ENCODE assay signal across 18 cellular contexts in genomic region chr13:93727301-93728141, GRCh38.
DNase-seq lines count a peak whose midpoint lies in the region; ATAC-seq and TF ChIP-seq lines count a peak whose summit lies in the region.
"Had no signal": no experiment of that assay in that cellular context is flagged by ENCODE, and none has a peak within 500 bp of the region (broad histone marks: within the 10 kb centered on the region; RNA-seq: fewer than 3 reads in every experiment).

No MANE protein-coding gene starts in this region.

- ATAC-seq in left lobe of liver: no peak
- ATAC-seq in body of pancreas: no peak
- ATAC-seq: stimulated activated naive CD8-positive, alpha-beta T cell treated with anti-CD3 and anti-CD28 coated beads, Interleukin-15, amount 100 ng/mL, for 72 hours had no signal

- H3K79me2 ChIP-seq in KMS-11 (ENCODE audit: insufficient read depth, low read depth): no peaks in the 10 kb centered on the region

- no peak overlapping the region for H2AFZ ChIP-seq in KMS-11 (ENCODE audit: low read depth)

- H3K4me2 ChIP-seq in KMS-11: peak overlapping the region; percentile 57

- TF ChIP-seq POLR2A in body of pancreas (IDR thresholded peaks at IDR 0.05) (no peak), tibial nerve (IDR thresholded peaks at IDR 0.05) (no peak)

- in situ Hi-C loops in brain microvascular endothelial cell (cut with HindIII; ENCODE audit: low pct_ligation_motif_present, low sequenced_read_pairs): no loop called here

- peak overlapping the region; percentile 85 for H3K27ac Mint-ChIP-seq in osteocyte (ENCODE audit: unreplicated experiment)
- H3K27ac Mint-ChIP-seq: activated naive CD8-positive, alpha-beta T cell treated with anti-CD3 and anti-CD28 coated beads for 36 hours; stimulated activated naive CD8-positive, alpha-beta T cell treated with anti-CD3 and anti-CD28 coated beads, Interleukin-15, amount 100 ng/mL, for 72 hours had no signal

- H3K27ac ChIP-seq in KMS-11 (peak overlapping the region; percentile 6; the same call in 1 of the 2 replicates), brain microvascular endothelial cell (peak overlapping the region; percentile 12), body of pancreas (no peak overlapping the region), tibial nerve (no peak overlapping the region)
- H3K27ac ChIP-seq: spleen, uterus had no signal

- H3K27me3 ChIP-seq in KMS-11 (ENCODE audit: insufficient read depth, low read depth) (no peaks in the 10 kb centered on the region), brain microvascular endothelial cell (replicated peaks) (no peaks in the 10 kb centered on the region), body of pancreas (no peaks in the 10 kb centered on the region), tibial nerve (no peaks in the 10 kb centered on the region)
- H3K27me3 ChIP-seq: spleen, uterus had no signal

- no peaks in the 10 kb centered on the region for H4K20me1 ChIP-seq in KMS-11 (ENCODE audit: insufficient read depth)

- H3K36me3 Mint-ChIP-seq in osteocyte (ENCODE audit: unreplicated experiment): peaks cover 6% of the 10 kb centered on the region
- H3K36me3 Mint-ChIP-seq: activated naive CD8-positive, alpha-beta T cell treated with anti-CD3 and anti-CD28 coated beads for 36 hours had no signal

- H3K4me1 ChIP-seq in KMS-11 (ENCODE audit: low read depth, poor library complexity, severe bottlenecking) (peaks cover 64% of the 10 kb centered on the region), body of pancreas (no peaks in the 10 kb centered on the region), tibial nerve (peaks cover 0 to 13% (median 0%) of the 10 kb centered on the region in 4 donors)
- H3K4me1 ChIP-seq: spleen, uterus had no signal

- peaks cover 79% of the 10 kb centered on the region for H3K4me1 Mint-ChIP-seq in osteocyte (ENCODE audit: unreplicated experiment)
- H3K4me1 Mint-ChIP-seq: activated naive CD8-positive, alpha-beta T cell treated with anti-CD3 and anti-CD28 coated beads for 36 hours; stimulated activated naive CD8-positive, alpha-beta T cell treated with anti-CD3 and anti-CD28 coated beads, Interleukin-15, amount 100 ng/mL, for 72 hours had no signal

- no peak overlapping the region for H3K4me3 ChIP-seq in KMS-11 (IDR thresholded peaks at IDR 0.05; ENCODE audit: insufficient read depth, low read depth, low read length)
- no peak overlapping the region for H3K4me3 ChIP-seq in brain microvascular endothelial cell (ENCODE audit: low read depth, low read length)
- H3K4me3 ChIP-seq in body of pancreas: no peak overlapping the region
- H3K4me3 ChIP-seq in tibial nerve: no peak overlapping the region
- H3K4me3 ChIP-seq: spleen, uterus had no signal

- TF ChIP-seq CTCF in KMS-11 (conservative IDR thresholded peaks at IDR 0.05; ENCODE audit: low read depth, low read length) (no peak), brain microvascular endothelial cell (IDR thresholded peaks at IDR 0.05; ENCODE audit: low read depth, low read length, missing control alignments) (no peak), osteocyte (IDR thresholded peaks at IDR 0.05) (no peak), body of pancreas (IDR thresholded peaks at IDR 0.05) (no peak), tibial nerve (IDR thresholded peaks at IDR 0.05) (no peak)

- H3K9me3 Mint-ChIP-seq in osteocyte (ENCODE audit: unreplicated experiment): peaks cover 5% of the 10 kb centered on the region
- H3K9me3 Mint-ChIP-seq: activated naive CD8-positive, alpha-beta T cell treated with anti-CD3 and anti-CD28 coated beads for 36 hours; stimulated activated naive CD8-positive, alpha-beta T cell treated with anti-CD3 and anti-CD28 coated beads, Interleukin-15, amount 100 ng/mL, for 72 hours had no signal

- H3K9me3 ChIP-seq in body of pancreas (no peaks in the 10 kb centered on the region), tibial nerve (no peaks in the 10 kb centered on the region)
- H3K9me3 ChIP-seq: uterus had no signal

- no peak overlapping the region for H3K9ac ChIP-seq in KMS-11

- intact Hi-C loops in body of pancreas (cut with DNase I): no loop called here

- H3K4me3 Mint-ChIP-seq in osteocyte (ENCODE audit: unreplicated experiment): no peak overlapping the region
- H3K4me3 Mint-ChIP-seq: activated naive CD8-positive, alpha-beta T cell treated with anti-CD3 and anti-CD28 coated beads for 36 hours; stimulated activated naive CD8-positive, alpha-beta T cell treated with anti-CD3 and anti-CD28 coated beads, Interleukin-15, amount 100 ng/mL, for 72 hours had no signal

- H3K27me3 Mint-ChIP-seq in osteocyte (ENCODE audit: unreplicated experiment): no peaks in the 10 kb centered on the region
- H3K27me3 Mint-ChIP-seq: activated naive CD8-positive, alpha-beta T cell treated with anti-CD3 and anti-CD28 coated beads for 36 hours; stimulated activated naive CD8-positive, alpha-beta T cell treated with anti-CD3 and anti-CD28 coated beads, Interleukin-15, amount 100 ng/mL, for 72 hours had no signal

- TF ChIP-seq EP300 in tibial nerve (IDR thresholded peaks at IDR 0.05): no peak

- H3K36me3 ChIP-seq in KMS-11 (ENCODE audit: insufficient read depth) (no peaks in the 10 kb centered on the region), brain microvascular endothelial cell (replicated peaks) (no peaks in the 10 kb centered on the region), body of pancreas (replicated peaks in 1 of 2; ENCODE audit: insufficient read depth in 1 of 2, low read depth in 2 of 2) (no peaks in the 10 kb centered on the region), tibial nerve (no peaks in the 10 kb centered on the region)
- H3K36me3 ChIP-seq: spleen, uterus had no signal

- DNase-seq in ELR (ENCODE audit: low read depth): peak; percentile 60
- DNase-seq in brain microvascular endothelial cell: peak; percentile 50
- no peak for DNase-seq in osteocyte (ENCODE audit: extremely low spot score, unreplicated experiment)
- no peak for DNase-seq in left lobe of liver (ENCODE audit: low spot score)
- no peak for DNase-seq in body of pancreas
- DNase-seq in activated effector memory CD4-positive, alpha-beta T cell treated with Interleukin-2 at 50 U/mL for 16 hours: no peak
- no peak for DNase-seq in tibial nerve (ENCODE audit: low spot score in 2 of 2)
- DNase-seq: activated naive CD8-positive, alpha-beta T cell treated with anti-CD3 and anti-CD28 coated beads for 36 hours; DND-41; head of caudate nucleus; kidney; MV-4-11; nucleus accumbens; spleen; stimulated activated naive CD8-positive, alpha-beta T cell treated with anti-CD3 and anti-CD28 coated beads, Interleukin-15, amount 100 ng/mL, for 72 hours; T-helper 2 cell; uterus had no signal

- WGBS in body of pancreas, 2 donors: 61 to 67% methylated on average over 3 of the region's 3 CpGs
- WGBS in tibial nerve, 2 donors: 83 to 84% methylated on average over 3 of the region's 3 CpGs

Comparison
In these comparisons a context has a peak if more than half of its experiments do, and no peak if none do; other contexts are left out.
1. DNase-seq: peak in ELR (single experiment) and brain microvascular endothelial cell (single experiment); none in osteocyte (single experiment), left lobe of liver (single experiment), body of pancreas (0 of 4), activated effector memory CD4-positive, alpha-beta T cell treated with Interleukin-2 at 50 U/mL for 16 hours (single experiment) and tibial nerve (0 of 2).
2. H3K27ac ChIP-seq: peak in KMS-11 (single experiment) and brain microvascular endothelial cell (single experiment); none in body of pancreas (0 of 4) and tibial nerve (0 of 4).